ENCODE assay signal across 7 cellular contexts in the genomic region with DNA sequence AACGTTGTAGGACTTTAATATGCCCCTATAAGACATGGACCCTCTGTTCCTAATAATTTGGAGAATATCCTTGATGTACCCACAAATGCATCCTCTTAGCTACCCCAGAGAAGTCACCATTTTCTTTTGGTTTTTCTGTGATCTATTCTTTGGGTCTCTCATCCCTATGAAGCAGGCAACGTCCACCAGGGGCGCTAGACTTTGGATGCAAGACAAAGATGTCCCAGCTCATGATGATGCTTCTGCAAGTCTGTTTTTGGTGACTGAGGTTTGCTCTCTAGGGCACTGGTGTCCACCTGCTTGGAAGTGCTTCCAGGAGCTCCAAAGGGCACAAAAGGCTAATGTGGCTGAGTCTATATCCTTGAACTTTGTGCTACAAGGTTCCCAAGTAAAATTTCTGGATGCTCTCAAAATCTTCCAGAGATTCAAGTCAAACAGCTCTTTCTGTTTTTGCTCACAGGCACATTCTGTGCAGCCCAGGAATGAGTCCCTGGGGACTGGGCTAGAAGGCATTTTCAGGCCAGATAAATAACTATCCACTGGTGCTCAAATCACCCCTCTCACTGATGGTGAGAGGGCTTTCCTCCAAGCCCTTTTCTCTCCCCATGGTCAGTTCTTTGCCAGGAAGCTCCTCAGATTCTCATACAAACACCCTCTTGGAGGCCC.
DNase-seq lines count a peak whose midpoint lies in the region; ATAC-seq and TF ChIP-seq lines count a peak whose summit lies in the region.

No MANE protein-coding gene starts in this region.

- no peak for ATAC-seq in GM21423 (IDR thresholded peaks at IDR 0.05; ENCODE audit: unreplicated experiment)

- TF ChIP-seq CTCF in GM12873 (IDR thresholded peaks at IDR 0.05; ENCODE audit: insufficient read depth, low read depth, low read length, missing control alignments) = peak; percentile 84
- peak; percentile 93 for TF ChIP-seq CTCF in KMS-11 (conservative IDR thresholded peaks at IDR 0.05; ENCODE audit: low read depth, low read length)

- no peaks in the 10 kb centered on the region for H4K20me1 ChIP-seq in KMS-11 (ENCODE audit: insufficient read depth)

- H3K27me3 ChIP-seq in KMS-11 (ENCODE audit: insufficient read depth, low read depth) (no peaks in the 10 kb centered on the region), adipocyte (replicated peaks; ENCODE audit: control insufficient read depth, insufficient read depth, low read length) (no peaks in the 10 kb centered on the region)

- DNase-seq in adipocyte (ENCODE audit: low read depth) = peak; percentile 29
- DNase-seq in left kidney (ENCODE audit: low read depth, low spot score) = peak; percentile 32
- no peak for DNase-seq in NCI-H1092 (lab: John Stamatoyannopoulos, UW)
- no peak for DNase-seq in ecto neural progenitor cell (ENCODE audit: low spot score)

- H2AFZ ChIP-seq in KMS-11 (ENCODE audit: low read depth) = no peak overlapping the region

- H3K4me1 ChIP-seq in KMS-11 (ENCODE audit: low read depth, poor library complexity, severe bottlenecking) = no peaks in the 10 kb centered on the region
- H3K4me1 ChIP-seq in adipocyte (ENCODE audit: control insufficient read depth, insufficient read depth, low read length) = peaks cover 12% of the 10 kb centered on the region

- no peak overlapping the region for H3K4me3 ChIP-seq in KMS-11 (IDR thresholded peaks at IDR 0.05; ENCODE audit: insufficient read depth, low read depth, low read length)
- H3K4me3 ChIP-seq in adipocyte (ENCODE audit: low read length) = no peak overlapping the region

- no peak overlapping the region for H3K4me2 ChIP-seq in KMS-11

- H3K9me3 ChIP-seq in adipocyte (ENCODE audit: control insufficient read depth, low read length) = no peaks in the 10 kb centered on the region

- no peaks in the 10 kb centered on the region for H3K79me2 ChIP-seq in KMS-11 (ENCODE audit: insufficient read depth, low read depth)

- H3K9ac ChIP-seq in KMS-11 (no peak overlapping the region), adipocyte (ENCODE audit: low read length) (no peak overlapping the region)

- H3K27ac ChIP-seq in KMS-11 = no peak overlapping the region

- no peaks in the 10 kb centered on the region for H3K36me3 ChIP-seq in KMS-11 (ENCODE audit: insufficient read depth)
- no peaks in the 10 kb centered on the region for H3K36me3 ChIP-seq in adipocyte (ENCODE audit: control insufficient read depth, insufficient read depth, low read length, severe bottlenecking)

Comparison
In these comparisons a context has a peak if more than half of its experiments do, and no peak if none do; other contexts are left out.
1. DNase-seq: peak in adipocyte (single experiment) and left kidney (single experiment); none in NCI-H1092 (single experiment) and ecto neural progenitor cell (single experiment).